In the genomic region with DNA sequence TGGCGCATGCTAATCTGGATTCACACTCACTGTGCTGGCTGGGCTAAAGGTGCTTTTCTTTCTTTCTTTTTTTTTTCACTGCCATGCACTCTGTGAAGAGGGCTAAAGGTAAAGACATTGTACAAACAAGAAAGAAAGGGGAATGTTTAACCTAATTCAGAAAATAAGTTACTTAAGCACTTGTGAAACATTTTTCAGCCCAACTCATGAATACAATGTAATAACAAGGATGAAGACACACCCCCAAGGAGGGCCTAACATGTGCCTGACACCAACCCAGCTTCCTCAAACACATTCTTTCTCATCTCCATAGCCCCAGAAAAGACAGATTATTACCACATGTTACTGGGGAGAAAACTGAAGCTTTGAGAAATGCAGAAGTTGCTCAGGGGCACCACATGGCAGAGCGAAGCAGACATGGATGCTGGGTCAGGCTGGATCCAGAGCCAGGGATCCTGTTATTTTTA, we compare ENCODE assay signal across 9 cellular contexts. TPM values are rescaled to one million over a fixed set of nuclear protein-coding genes. Genes with fewer than 3 reads are reported as not detected.
DNase-seq lines count a peak whose midpoint lies in the region; ATAC-seq and TF ChIP-seq lines count a peak whose summit lies in the region.
"Had no signal": no experiment of that assay in that cellular context is flagged by ENCODE, and none has a peak within 500 bp of the region (broad histone marks: within the 10 kb centered on the region; RNA-seq: fewer than 3 reads in every experiment).

No MANE protein-coding gene starts in this region.

- no peak overlapping the region for H3K4ac ChIP-seq in mesenchymal stem cell (ENCODE audit: low read depth in 1 of 2, low read length in 2 of 2)

- no peak overlapping the region for H4K8ac ChIP-seq in mesenchymal stem cell (ENCODE audit: low read length)

- peaks cover 0 to 10% of the 10 kb centered on the region in 2 experiments for H3K36me3 ChIP-seq in mesenchymal stem cell (ENCODE audit: control insufficient read depth in 1 of 2, insufficient read depth in 2 of 2, low read depth in 1 of 2, low read length in 2 of 2)

- no peak overlapping the region for H3K18ac ChIP-seq in mesenchymal stem cell (ENCODE audit: low read depth in 1 of 2, low read length in 2 of 2)

- ATAC-seq in GM21367 (IDR thresholded peaks at IDR 0.05; ENCODE audit: unreplicated experiment) (no peak), GM18520 (IDR thresholded peaks at IDR 0.05; ENCODE audit: unreplicated experiment) (no peak)
- ATAC-seq: HCT116 had no signal

- H2BK15ac ChIP-seq in mesenchymal stem cell (ENCODE audit: low read depth, poor library complexity, severe bottlenecking), result no peak overlapping the region

- H3K4me3 ChIP-seq in AG09309 (ENCODE audit: control insufficient read depth, low read depth, low read length), result no peak overlapping the region
- H3K4me3 ChIP-seq in HL-60 (replicated peaks; ENCODE audit: insufficient read depth, low read length), result no peak overlapping the region
- no peak overlapping the region for H3K4me3 ChIP-seq in mesenchymal stem cell (ENCODE audit: insufficient read depth in 1 of 2, low read depth in 1 of 2, low read length in 2 of 2)

- DNase-seq in AG09309 (ENCODE audit: low read depth), result peak; percentile 71
- peak; percentile 71 to 94 for DNase-seq in HL-60 (ENCODE audit: low read depth in 1 of 2, low spot score in 1 of 2)
- peak; percentile 86 for DNase-seq in amniotic epithelial cell (ENCODE audit: low read depth)
- DNase-seq in mesenchymal stem cell, result no peak
- DNase-seq in NCI-H2081 (lab: John Stamatoyannopoulos, UW), result no peak
- DNase-seq in DMS53 (lab: John Stamatoyannopoulos, UW), result no peak

- peaks cover 11% of the 10 kb centered on the region for H3K4me1 ChIP-seq in mesenchymal stem cell (ENCODE audit: control insufficient read depth, insufficient read depth, low read depth, low read length)

- H3K27me3 ChIP-seq in HL-60 (ENCODE audit: insufficient read depth, poor library complexity, severe bottlenecking) (no peaks in the 10 kb centered on the region), mesenchymal stem cell (ENCODE audit: control insufficient read depth in 1 of 2, insufficient read depth in 1 of 2, low read length in 2 of 2) (no peaks in the 10 kb centered on the region)

- peak overlapping the region; percentile 83 for H3K9ac ChIP-seq in mesenchymal stem cell (ENCODE audit: low read length)

- WGBS in mesenchymal stem cell, result 91% methylated on average over 2 of the region's 2 CpGs

- H2BK120ac ChIP-seq in mesenchymal stem cell (ENCODE audit: low read depth, low read length), result no peak overlapping the region

- H3K27ac ChIP-seq in HL-60 (replicated peaks), result peak overlapping the region; percentile 79
- no peak overlapping the region for H3K27ac ChIP-seq in mesenchymal stem cell (ENCODE audit: low read length, poor library complexity, severe bottlenecking)

- no peaks in the 10 kb centered on the region for H3K9me3 ChIP-seq in mesenchymal stem cell (ENCODE audit: control insufficient read depth, low read length)

- no peak overlapping the region for H3K14ac ChIP-seq in mesenchymal stem cell (ENCODE audit: low read length in 2 of 2)

- H3K79me1 ChIP-seq in mesenchymal stem cell (replicated peaks; ENCODE audit: low read length, poor library complexity, severe bottlenecking), result peaks cover 47% of the 10 kb centered on the region

- no peak overlapping the region for H3K23ac ChIP-seq in mesenchymal stem cell (ENCODE audit: low read length in 2 of 2)

- no peak overlapping the region for H2AFZ ChIP-seq in mesenchymal stem cell (ENCODE audit: low read depth, low read length)

- no peak overlapping the region for H2AK5ac ChIP-seq in mesenchymal stem cell (ENCODE audit: low read length, severe bottlenecking)

- TF ChIP-seq CTCF in AG09309 (IDR thresholded peaks at IDR 0.05; ENCODE audit: control insufficient read depth, insufficient read depth, low read depth, low read length, missing control alignments) (no peak), HL-60 (IDR thresholded peaks at IDR 0.05; ENCODE audit: insufficient read depth, low read length) (no peak)

- H2BK12ac ChIP-seq in mesenchymal stem cell (ENCODE audit: low read length in 2 of 2), result no peak overlapping the region

- no peak overlapping the region for H3K4me2 ChIP-seq in mesenchymal stem cell (ENCODE audit: low read length, poor library complexity, severe bottlenecking)

- H4K91ac ChIP-seq in mesenchymal stem cell (ENCODE audit: low read length), result no peak overlapping the region

- no peak overlapping the region for H2BK5ac ChIP-seq in mesenchymal stem cell (ENCODE audit: low read depth, low read length, poor library complexity, severe bottlenecking)

RNA-seq across cellular contexts. Expression of a gene that starts 5.7 kb away (rescaled TPM):
- polyA plus RNA-seq in mesenchymal stem cell (2013, experiment 1 of 2), result 17.9 TPM
- 16.0 TPM for polyA plus RNA-seq in mesenchymal stem cell (2013, experiment 2 of 2)

RNA-seq across cellular contexts. Expression of a gene that starts 56.8 kb away (rescaled TPM):
- polyA plus RNA-seq in mesenchymal stem cell (2013, experiment 1 of 2), result 0.48 TPM
- polyA plus RNA-seq in mesenchymal stem cell (2013, experiment 2 of 2), result not detected

Comparison
In these comparisons a context has a peak if more than half of its experiments do, and no peak if none do; other contexts are left out.
1. DNase-seq: peak in AG09309 (single experiment), HL-60 (2 of 2) and amniotic epithelial cell (single experiment); none in mesenchymal stem cell (single experiment), NCI-H2081 (0 of 2) and DMS53 (single experiment).